29 cellular contexts compared by ENCODE assay signal in the genomic region with DNA sequence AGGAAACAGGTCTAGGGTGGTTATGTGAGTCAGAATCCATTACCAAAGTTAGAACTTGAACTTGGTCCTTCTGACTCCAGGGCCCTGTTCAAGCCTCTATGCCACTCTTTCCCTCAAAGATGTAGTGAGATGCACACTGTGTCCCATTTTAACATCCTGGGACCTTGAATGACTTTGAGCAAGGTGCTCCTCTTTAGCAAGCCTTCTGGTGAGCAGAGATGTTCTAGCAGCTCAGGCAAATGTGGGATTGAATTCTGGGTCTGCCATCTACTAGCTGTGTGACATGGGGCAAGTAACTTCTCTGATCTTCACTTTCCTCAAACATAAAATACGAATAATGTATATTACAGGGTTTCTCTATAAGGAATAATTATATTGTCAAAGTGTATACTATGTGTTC.
A peak's percentile ranks its signal among the peaks of the same experiment; 100 is the strongest.
DNase-seq lines count a peak whose midpoint lies in the region; ATAC-seq and TF ChIP-seq lines count a peak whose summit lies in the region.
"Had no signal": no experiment of that assay in that cellular context is flagged by ENCODE, and none has a peak within 500 bp of the region (broad histone marks: within the 10 kb centered on the region; RNA-seq: fewer than 3 reads in every experiment).

No MANE protein-coding gene starts in this region.

- TF ChIP-seq POLR2A in esophagus muscularis mucosa (IDR thresholded peaks at IDR 0.05; ENCODE audit: low read depth), result no peak

- 48% methylated on average over 1 of the region's 1 CpG for WGBS in esophagus muscularis mucosa

- TF ChIP-seq EP300 in esophagus muscularis mucosa (IDR thresholded peaks at IDR 0.05), result no peak

- no peak overlapping the region for H3K4me3 ChIP-seq in esophagus muscularis mucosa
- H3K4me3 ChIP-seq: A549; BLaER1; BLaER1 treated with 17β-estradiol and CSF1 and Interleukin-3, amounts not matched to agents 10 nM and 100 nM had no signal

- H3K4me1 ChIP-seq in esophagus muscularis mucosa, result no peaks in the 10 kb centered on the region
- H3K4me1 ChIP-seq: A549, BE2C, Caco-2 had no signal

- intact Hi-C loops in esophagus muscularis mucosa (cut with DNase I), result no loop called here

- no peaks in the 10 kb centered on the region for H3K36me3 ChIP-seq in esophagus muscularis mucosa
- H3K36me3 ChIP-seq: BE2C; BLaER1; BLaER1 treated with 17β-estradiol and CSF1 and Interleukin-3, amounts not matched to agents 10 nM and 100 nM had no signal

- DNase-seq in ecto neural progenitor cell (ENCODE audit: low spot score) (peak; percentile 4), esophagus muscularis mucosa (ENCODE audit: extremely low spot score) (peak; percentile 78), SIG-M5 (lab: John Stamatoyannopoulos, UW) (no peak)
- DNase-seq: 8988T; ACHN; AML-193; BE2C; C1 segment of cervical spinal cord; Caco-2; Calu3; CD4-positive, alpha-beta memory T cell; CD4-positive, alpha-beta T cell; CD4-positive, CD25-positive, alpha-beta regulatory T cell; CD8-positive, alpha-beta memory T cell; CD8-positive, alpha-beta T cell; COR-L47; DMS 273 treated with DMSO at 0.1 percent for 48 hours; DMS153; DMS53; DMS79; DMS79 treated with DMSO at 0.1 percent for 48 hours; DND-41; EL had no signal

- H3K27me3 ChIP-seq in esophagus muscularis mucosa, result peaks cover 0 to 11% (median 0%) of the 10 kb centered on the region in 4 donors
- H3K27me3 ChIP-seq: BE2C; BLaER1; BLaER1 treated with 17β-estradiol and CSF1 and Interleukin-3, amounts not matched to agents 10 nM and 100 nM had no signal

- H3K27ac ChIP-seq in esophagus muscularis mucosa (replicated peaks in 1 of 4), result no peak overlapping the region
- H3K27ac ChIP-seq: 22Rv1; A549; BLaER1; BLaER1 treated with 17β-estradiol and CSF1 and Interleukin-3, amounts not matched to agents 10 nM and 100 nM; C4-2B had no signal

- TF ChIP-seq CTCF in esophagus muscularis mucosa (IDR thresholded peaks at IDR 0.05), result no peak

- H3K9me3 ChIP-seq in esophagus muscularis mucosa, result no peaks in the 10 kb centered on the region
- H3K9me3 ChIP-seq: A549; BE2C; BLaER1; BLaER1 treated with 17β-estradiol and CSF1 and Interleukin-3, amounts not matched to agents 10 nM and 100 nM; Caco-2 had no signal

- no peak for ATAC-seq in HG02852 (IDR thresholded peaks at IDR 0.05; ENCODE audit: unreplicated experiment)
- ATAC-seq: A549; CD8-positive, alpha-beta T cell had no signal
